ENCODE assay signal across 1 cellular context in the genomic region with DNA sequence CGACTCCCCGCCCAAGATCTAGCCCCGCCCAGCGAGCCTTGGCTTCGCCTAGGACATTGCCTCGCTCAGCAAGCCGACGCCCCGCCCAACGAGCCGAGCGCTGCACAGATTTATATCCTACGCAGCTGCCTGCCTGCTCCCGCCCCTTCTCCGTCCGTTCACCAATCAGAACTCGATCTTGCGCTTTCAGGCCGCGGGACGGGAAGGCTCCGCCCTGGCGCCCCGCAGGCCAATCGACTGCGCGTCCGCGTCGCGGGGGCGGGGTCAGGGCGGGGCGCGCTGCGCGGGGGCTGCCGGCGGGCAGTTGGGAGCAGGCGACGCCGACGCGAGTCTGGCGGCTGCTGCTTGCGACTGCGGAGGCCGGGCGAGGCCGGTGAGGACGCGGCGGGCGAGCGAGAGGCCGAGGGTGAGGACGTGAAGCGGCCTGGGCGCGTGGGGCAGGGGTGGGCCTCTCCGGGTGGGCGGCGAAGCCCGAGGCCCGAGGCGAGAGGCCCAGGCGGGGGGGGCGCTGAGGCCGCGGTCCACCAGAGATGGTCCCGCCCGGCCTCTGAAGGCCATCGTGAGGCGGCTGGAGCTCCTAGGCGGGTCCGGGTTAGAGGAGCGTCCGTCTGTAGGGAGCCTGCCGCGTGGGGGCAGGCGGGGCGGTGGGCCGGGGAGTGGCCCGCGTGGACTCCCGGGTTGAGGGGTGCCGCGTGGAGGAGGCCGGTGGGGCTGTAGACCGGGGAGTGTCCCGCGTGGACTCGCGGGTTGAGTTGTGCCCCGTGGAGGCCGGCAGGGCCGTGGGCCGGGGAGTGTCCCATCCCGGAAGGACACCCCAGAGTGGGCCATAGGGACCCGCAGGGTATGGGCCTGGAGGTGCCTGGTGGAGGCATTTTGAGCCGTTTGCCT.
TF ChIP-seq lines count a peak whose summit lies in the region.

A gene with protein sequence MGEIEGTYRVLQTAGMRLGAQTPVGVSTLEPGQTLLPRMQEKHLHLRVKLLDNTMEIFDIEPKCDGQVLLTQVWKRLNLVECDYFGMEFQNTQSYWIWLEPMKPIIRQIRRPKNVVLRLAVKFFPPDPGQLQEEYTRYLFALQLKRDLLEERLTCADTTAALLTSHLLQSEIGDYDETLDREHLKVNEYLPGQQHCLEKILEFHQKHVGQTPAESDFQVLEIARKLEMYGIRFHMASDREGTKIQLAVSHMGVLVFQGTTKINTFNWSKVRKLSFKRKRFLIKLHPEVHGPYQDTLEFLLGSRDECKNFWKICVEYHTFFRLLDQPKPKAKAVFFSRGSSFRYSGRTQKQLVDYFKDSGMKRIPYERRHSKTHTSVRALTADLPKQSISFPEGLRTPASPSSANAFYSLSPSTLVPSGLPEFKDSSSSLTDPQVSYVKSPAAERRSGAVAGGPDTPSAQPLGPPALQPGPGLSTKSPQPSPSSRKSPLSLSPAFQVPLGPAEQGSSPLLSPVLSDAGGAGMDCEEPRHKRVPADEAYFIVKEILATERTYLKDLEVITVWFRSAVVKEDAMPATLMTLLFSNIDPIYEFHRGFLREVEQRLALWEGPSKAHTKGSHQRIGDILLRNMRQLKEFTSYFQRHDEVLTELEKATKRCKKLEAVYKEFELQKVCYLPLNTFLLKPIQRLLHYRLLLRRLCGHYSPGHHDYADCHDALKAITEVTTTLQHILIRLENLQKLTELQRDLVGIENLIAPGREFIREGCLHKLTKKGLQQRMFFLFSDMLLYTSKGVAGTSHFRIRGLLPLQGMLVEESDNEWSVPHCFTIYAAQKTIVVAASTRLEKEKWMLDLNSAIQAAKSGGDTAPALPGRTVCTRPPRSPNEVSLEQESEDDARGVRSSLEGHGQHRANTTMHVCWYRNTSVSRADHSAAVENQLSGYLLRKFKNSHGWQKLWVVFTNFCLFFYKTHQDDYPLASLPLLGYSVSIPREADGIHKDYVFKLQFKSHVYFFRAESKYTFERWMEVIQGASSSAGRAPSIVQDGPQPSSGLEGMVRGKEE (plus strand): TSS at position 303 of the 888 bp plus-strand sequence. CDS start 16,823 bp downstream, outside the sequence.

TF ChIP-seq in K562, 482 proteins besides CTCF, POLR2A, EP300 and RAD21 (continued from another document):
- TF ChIP-seq, protein P1, sequence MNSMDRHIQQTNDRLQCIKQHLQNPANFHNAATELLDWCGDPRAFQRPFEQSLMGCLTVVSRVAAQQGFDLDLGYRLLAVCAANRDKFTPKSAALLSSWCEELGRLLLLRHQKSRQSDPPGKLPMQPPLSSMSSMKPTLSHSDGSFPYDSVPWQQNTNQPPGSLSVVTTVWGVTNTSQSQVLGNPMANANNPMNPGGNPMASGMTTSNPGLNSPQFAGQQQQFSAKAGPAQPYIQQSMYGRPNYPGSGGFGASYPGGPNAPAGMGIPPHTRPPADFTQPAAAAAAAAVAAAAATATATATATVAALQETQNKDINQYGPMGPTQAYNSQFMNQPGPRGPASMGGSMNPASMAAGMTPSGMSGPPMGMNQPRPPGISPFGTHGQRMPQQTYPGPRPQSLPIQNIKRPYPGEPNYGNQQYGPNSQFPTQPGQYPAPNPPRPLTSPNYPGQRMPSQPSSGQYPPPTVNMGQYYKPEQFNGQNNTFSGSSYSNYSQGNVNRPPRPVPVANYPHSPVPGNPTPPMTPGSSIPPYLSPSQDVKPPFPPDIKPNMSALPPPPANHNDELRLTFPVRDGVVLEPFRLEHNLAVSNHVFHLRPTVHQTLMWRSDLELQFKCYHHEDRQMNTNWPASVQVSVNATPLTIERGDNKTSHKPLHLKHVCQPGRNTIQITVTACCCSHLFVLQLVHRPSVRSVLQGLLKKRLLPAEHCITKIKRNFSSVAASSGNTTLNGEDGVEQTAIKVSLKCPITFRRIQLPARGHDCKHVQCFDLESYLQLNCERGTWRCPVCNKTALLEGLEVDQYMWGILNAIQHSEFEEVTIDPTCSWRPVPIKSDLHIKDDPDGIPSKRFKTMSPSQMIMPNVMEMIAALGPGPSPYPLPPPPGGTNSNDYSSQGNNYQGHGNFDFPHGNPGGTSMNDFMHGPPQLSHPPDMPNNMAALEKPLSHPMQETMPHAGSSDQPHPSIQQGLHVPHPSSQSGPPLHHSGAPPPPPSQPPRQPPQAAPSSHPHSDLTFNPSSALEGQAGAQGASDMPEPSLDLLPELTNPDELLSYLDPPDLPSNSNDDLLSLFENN (IDR thresholded peaks at IDR 0.05; ENCODE audit: low read depth in 2 of 2, low read length in 2 of 2) = no peak
- TF ChIP-seq SAP30 (IDR thresholded peaks at IDR 0.05; ENCODE audit: borderline replicate concordance, insufficient read depth, low read depth, low read length, poor library complexity, severe bottlenecking) (no peak), HDAC2 (IDR thresholded peaks at IDR 0.05) (peak; percentile 77), POLR2AphosphoS5 (IDR thresholded peaks at IDR 0.05; ENCODE audit: control insufficient read depth, insufficient read depth, low read depth, low read length) (peak; percentile 69; the same call in 1 of the 2 replicates), MAZ (CRISPR knock-in tag; conservative IDR thresholded peaks at IDR 0.05 in 1 of 2, IDR thresholded peaks at IDR 0.05 in 1 of 2) (peak in 1 of 2 experiments; percentile 67; a peak in 3 of 4 replicates), SOX6 (IDR thresholded peaks at IDR 0.05) (no peak), RBFOX2 (IDR thresholded peaks at IDR 0.05; ENCODE audit: low read depth, low read length) (peak; percentile 83), U2AF1 (optimal IDR thresholded peaks at IDR 0.05; ENCODE audit: low read depth, low read length) (peak; percentile 57), SMAD1 (IDR thresholded peaks at IDR 0.05; ENCODE audit: low read depth, low read length, partially characterized antibody) (peak; percentile 73), RNF2 (IDR thresholded peaks at IDR 0.05) (0 out of 2 replicates have a peak, but pooled peaks have one; percentile 34), ZNF274 (IDR thresholded peaks at IDR 0.05; ENCODE audit: borderline replicate concordance, low read depth, low read length) (no peak), SIRT6 (IDR thresholded peaks at IDR 0.05; ENCODE audit: low read depth, low read length) (no peak), KDM5B (IDR thresholded peaks at IDR 0.05; ENCODE audit: insufficient replicate concordance, low read depth, low read length) (peak; percentile 75), BDP1 (IDR thresholded peaks at IDR 0.05; ENCODE audit: insufficient read depth, insufficient read length) (no peak), ETV6 (IDR thresholded peaks at IDR 0.05; ENCODE audit: borderline replicate concordance in 1 of 2, low read depth in 2 of 2, low read length in 1 of 2) (no peak), ETV6 (CRISPR knock-in tag; IDR thresholded peaks at IDR 0.05; ENCODE audit: borderline replicate concordance) (no peak), ZBTB8A (IDR thresholded peaks at IDR 0.05; ENCODE audit: partially characterized antibody) (no peak), ZNF444 (CRISPR knock-in tag; IDR thresholded peaks at IDR 0.05) (no peak), NR1H2 (CRISPR knock-in tag; IDR thresholded peaks at IDR 0.05) (no peak), SP1 (CRISPR knock-in tag; IDR thresholded peaks at IDR 0.05) (peak; percentile 61; the same call in 1 of the 2 replicates), STAG1 (CRISPR knock-in tag; IDR thresholded peaks at IDR 0.05; ENCODE audit: borderline replicate concordance) (no peak), ZNF695 (CRISPR knock-in tag; IDR thresholded peaks at IDR 0.05) (no peak), ELF4 (CRISPR knock-in tag; IDR thresholded peaks at IDR 0.05) (no peak), JUNB (CRISPR knock-in tag; conservative IDR thresholded peaks at IDR 0.05) (no peak), RB1 (IDR thresholded peaks at IDR 0.05; ENCODE audit: low read depth) (peak; percentile 36; the same call in 1 of the 2 replicates), MYBL2 (IDR thresholded peaks at IDR 0.05; ENCODE audit: low read depth) (no peak), MYBL2 (CRISPR knock-in tag; IDR thresholded peaks at IDR 0.05; ENCODE audit: borderline replicate concordance) (no peak), KDM1A (IDR thresholded peaks at IDR 0.05) (peak; percentile 86 to 89), TEAD4 (IDR thresholded peaks at IDR 0.05; ENCODE audit: low read length) (no peak), TEAD4 (CRISPR knock-in tag; IDR thresholded peaks at IDR 0.05; ENCODE audit: borderline replicate concordance) (no peak), MEIS2 (IDR thresholded peaks at IDR 0.05; ENCODE audit: partially characterized antibody) (peak; percentile 70), NFRKB (IDR thresholded peaks at IDR 0.05; ENCODE audit: low read depth) (no peak), SIX5 (IDR thresholded peaks at IDR 0.05; ENCODE audit: borderline replicate concordance in 1 of 2, insufficient read depth in 1 of 2, low read depth in 1 of 2, low read length in 2 of 2) (no peak), PHF8 (IDR thresholded peaks at IDR 0.05; ENCODE audit: borderline replicate concordance, low read length) (peak; percentile 74; the same call in 1 of the 2 replicates), RBM25 (IDR thresholded peaks at IDR 0.05; ENCODE audit: low read depth, low read length, severe bottlenecking) (peak; percentile 39), TGIF2 (CRISPR knock-in tag; IDR thresholded peaks at IDR 0.05) (no peak)
- TF ChIP-seq, protein P2, sequence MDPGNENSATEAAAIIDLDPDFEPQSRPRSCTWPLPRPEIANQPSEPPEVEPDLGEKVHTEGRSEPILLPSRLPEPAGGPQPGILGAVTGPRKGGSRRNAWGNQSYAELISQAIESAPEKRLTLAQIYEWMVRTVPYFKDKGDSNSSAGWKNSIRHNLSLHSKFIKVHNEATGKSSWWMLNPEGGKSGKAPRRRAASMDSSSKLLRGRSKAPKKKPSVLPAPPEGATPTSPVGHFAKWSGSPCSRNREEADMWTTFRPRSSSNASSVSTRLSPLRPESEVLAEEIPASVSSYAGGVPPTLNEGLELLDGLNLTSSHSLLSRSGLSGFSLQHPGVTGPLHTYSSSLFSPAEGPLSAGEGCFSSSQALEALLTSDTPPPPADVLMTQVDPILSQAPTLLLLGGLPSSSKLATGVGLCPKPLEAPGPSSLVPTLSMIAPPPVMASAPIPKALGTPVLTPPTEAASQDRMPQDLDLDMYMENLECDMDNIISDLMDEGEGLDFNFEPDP (CRISPR knock-in tag; IDR thresholded peaks at IDR 0.05) = no peak
- TF ChIP-seq, protein P3, sequence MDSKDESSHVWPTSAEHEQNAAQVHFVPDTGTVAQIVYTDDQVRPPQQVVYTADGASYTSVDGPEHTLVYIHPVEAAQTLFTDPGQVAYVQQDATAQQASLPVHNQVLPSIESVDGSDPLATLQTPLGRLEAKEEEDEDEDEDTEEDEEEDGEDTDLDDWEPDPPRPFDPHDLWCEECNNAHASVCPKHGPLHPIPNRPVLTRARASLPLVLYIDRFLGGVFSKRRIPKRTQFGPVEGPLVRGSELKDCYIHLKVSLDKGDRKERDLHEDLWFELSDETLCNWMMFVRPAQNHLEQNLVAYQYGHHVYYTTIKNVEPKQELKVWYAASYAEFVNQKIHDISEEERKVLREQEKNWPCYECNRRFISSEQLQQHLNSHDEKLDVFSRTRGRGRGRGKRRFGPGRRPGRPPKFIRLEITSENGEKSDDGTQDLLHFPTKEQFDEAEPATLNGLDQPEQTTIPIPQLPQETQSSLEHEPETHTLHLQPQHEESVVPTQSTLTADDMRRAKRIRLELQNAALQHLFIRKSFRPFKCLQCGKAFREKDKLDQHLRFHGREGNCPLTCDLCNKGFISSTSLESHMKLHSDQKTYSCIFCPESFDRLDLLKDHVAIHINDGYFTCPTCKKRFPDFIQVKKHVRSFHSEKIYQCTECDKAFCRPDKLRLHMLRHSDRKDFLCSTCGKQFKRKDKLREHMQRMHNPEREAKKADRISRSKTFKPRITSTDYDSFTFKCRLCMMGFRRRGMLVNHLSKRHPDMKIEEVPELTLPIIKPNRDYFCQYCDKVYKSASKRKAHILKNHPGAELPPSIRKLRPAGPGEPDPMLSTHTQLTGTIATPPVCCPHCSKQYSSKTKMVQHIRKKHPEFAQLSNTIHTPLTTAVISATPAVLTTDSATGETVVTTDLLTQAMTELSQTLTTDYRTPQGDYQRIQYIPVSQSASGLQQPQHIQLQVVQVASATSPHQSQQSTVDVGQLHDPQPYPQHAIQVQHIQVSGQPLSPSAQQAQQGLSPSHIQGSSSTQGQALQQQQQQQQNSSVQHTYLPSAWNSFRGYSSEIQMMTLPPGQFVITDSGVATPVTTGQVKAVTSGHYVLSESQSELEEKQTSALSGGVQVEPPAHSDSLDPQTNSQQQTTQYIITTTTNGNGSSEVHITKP (IDR thresholded peaks at IDR 0.05; ENCODE audit: partially characterized antibody) = no peak
- TF ChIP-seq, protein P4, sequence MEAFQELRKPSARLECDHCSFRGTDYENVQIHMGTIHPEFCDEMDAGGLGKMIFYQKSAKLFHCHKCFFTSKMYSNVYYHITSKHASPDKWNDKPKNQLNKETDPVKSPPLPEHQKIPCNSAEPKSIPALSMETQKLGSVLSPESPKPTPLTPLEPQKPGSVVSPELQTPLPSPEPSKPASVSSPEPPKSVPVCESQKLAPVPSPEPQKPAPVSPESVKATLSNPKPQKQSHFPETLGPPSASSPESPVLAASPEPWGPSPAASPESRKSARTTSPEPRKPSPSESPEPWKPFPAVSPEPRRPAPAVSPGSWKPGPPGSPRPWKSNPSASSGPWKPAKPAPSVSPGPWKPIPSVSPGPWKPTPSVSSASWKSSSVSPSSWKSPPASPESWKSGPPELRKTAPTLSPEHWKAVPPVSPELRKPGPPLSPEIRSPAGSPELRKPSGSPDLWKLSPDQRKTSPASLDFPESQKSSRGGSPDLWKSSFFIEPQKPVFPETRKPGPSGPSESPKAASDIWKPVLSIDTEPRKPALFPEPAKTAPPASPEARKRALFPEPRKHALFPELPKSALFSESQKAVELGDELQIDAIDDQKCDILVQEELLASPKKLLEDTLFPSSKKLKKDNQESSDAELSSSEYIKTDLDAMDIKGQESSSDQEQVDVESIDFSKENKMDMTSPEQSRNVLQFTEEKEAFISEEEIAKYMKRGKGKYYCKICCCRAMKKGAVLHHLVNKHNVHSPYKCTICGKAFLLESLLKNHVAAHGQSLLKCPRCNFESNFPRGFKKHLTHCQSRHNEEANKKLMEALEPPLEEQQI (IDR thresholded peaks at IDR 0.05) = no peak
- TF ChIP-seq, protein P5, sequence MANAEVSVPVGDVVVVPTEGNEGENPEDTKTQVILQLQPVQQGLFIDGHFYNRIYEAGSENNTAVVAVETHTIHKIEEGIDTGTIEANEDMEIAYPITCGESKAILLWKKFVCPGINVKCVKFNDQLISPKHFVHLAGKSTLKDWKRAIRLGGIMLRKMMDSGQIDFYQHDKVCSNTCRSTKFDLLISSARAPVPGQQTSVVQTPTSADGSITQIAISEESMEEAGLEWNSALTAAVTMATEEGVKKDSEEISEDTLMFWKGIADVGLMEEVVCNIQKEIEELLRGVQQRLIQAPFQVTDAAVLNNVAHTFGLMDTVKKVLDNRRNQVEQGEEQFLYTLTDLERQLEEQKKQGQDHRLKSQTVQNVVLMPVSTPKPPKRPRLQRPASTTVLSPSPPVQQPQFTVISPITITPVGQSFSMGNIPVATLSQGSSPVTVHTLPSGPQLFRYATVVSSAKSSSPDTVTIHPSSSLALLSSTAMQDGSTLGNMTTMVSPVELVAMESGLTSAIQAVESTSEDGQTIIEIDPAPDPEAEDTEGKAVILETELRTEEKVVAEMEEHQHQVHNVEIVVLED (CRISPR knock-in tag; IDR thresholded peaks at IDR 0.05) = peak; percentile 34; the same call in 1 of the 2 replicates
